ENCODE assay signal across 12 cellular contexts in the genomic region with DNA sequence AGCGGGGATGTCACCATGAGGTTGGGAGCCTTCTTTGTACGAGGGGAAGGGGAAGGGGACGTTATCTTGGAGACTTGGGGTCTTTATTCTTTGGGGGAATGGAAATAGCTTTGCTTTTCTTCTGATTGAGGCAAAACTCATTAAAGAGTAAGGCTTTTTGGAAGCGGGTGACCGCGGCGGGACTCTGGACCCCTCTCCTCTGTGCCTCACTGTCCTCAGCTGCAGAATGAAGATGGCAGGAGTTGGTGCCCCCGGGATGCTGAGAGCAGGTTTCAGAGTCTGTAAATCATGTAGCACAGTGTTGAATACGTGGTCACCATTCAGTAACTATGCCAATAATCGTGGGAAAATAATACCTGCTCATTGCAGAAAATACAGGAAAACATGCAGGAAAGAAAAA. TPM values are rescaled to one million over a fixed set of nuclear protein-coding genes. Genes with fewer than 3 reads are reported as not detected.
DNase-seq lines count a peak whose midpoint lies in the region; ATAC-seq and TF ChIP-seq lines count a peak whose summit lies in the region.
"Had no signal": no experiment of that assay in that cellular context is flagged by ENCODE, and none has a peak within 500 bp of the region (broad histone marks: within the 10 kb centered on the region; RNA-seq: fewer than 3 reads in every experiment).

No MANE protein-coding gene starts in this region.

- CTCF ChIA-PET in PC-9 (lab: Charles Lee): interaction anchor here (0.7 kb wide), 1 partner anchor 106 kb away, joined by 4 read pairs; no protein-coding TSS in a partner anchor

- H3K9me2 ChIP-seq in DOHH2 (replicated peaks; ENCODE audit: control insufficient read depth, low read length) (no peaks in the 10 kb centered on the region), PC-9 (ENCODE audit: insufficient read depth) (no peaks in the 10 kb centered on the region)

- H3K4me1 ChIP-seq in DOHH2 (ENCODE audit: control insufficient read depth, low read length) (peaks cover 46% of the 10 kb centered on the region), PC-9 (replicated peaks; ENCODE audit: insufficient read depth) (0 out of 2 replicates have a peak, but pooled peaks cover 5% of the 10 kb centered on the region)

- TF ChIP-seq CTCF in DOHH2 (IDR thresholded peaks at IDR 0.05; ENCODE audit: low read depth, low read length, poor library complexity, severe bottlenecking) (no peak), PC-9 (conservative IDR thresholded peaks at IDR 0.05) (no peak), fibroblast of mammary gland (conservative IDR thresholded peaks at IDR 0.05; ENCODE audit: control insufficient read depth, insufficient read depth, low read depth, low read length) (no peak)

- TSS peak; percentile 59 for BruUV-seq in PC-9 (replicated peaks; lab: Mats Ljungman, UMichigan)

- H3K4me2 ChIP-seq in DOHH2 (ENCODE audit: low read length): peak overlapping the region; percentile 62
- H3K4me2 ChIP-seq in PC-9: peak overlapping the region; percentile 71

- H3K9me3 ChIP-seq in DOHH2 (ENCODE audit: control insufficient read depth, insufficient read depth, low read length) (no peaks in the 10 kb centered on the region), PC-9 (ENCODE audit: insufficient read depth, low read depth) (no peaks in the 10 kb centered on the region)

- peak overlapping the region; percentile 73 for H2AFZ ChIP-seq in PC-9

- intact Hi-C loops in PC-9 (cut with micrococcal nuclease; ENCODE audit: unreplicated experiment): loop anchor here (5.0 kb wide), 1 partner anchor 65 kb away; no protein-coding TSS in a partner anchor

- peaks cover 43% of the 10 kb centered on the region for H3K27me3 ChIP-seq in DOHH2 (ENCODE audit: control insufficient read depth, low read length)
- H3K27me3 ChIP-seq in PC-9 (ENCODE audit: insufficient read depth, low read depth): no peaks in the 10 kb centered on the region

- H3K36me3 ChIP-seq in DOHH2 (ENCODE audit: control insufficient read depth, low read length) (no peaks in the 10 kb centered on the region), PC-9 (ENCODE audit: low read depth) (no peaks in the 10 kb centered on the region)

- H4K20me1 ChIP-seq in DOHH2 (ENCODE audit: control insufficient read depth, insufficient read depth, low read depth, low read length) (no peaks in the 10 kb centered on the region), PC-9 (ENCODE audit: insufficient read depth) (no peaks in the 10 kb centered on the region)

- no peak for DNase-seq in PC-9
- DNase-seq in fibroblast of mammary gland (ENCODE audit: low read depth): no peak
- no peak for DNase-seq in skeletal muscle cell (ENCODE audit: low read depth)
- DNase-seq in NCI-H2081 treated with DMSO at 0.1 percent for 48 hours (lab: John Stamatoyannopoulos, UW): no peak
- DNase-seq in NCI-H146 (lab: John Stamatoyannopoulos, UW): no peak
- DNase-seq in HUDEP-2 (lab: John Stamatoyannopoulos, UW; ENCODE audit: unreplicated experiment in 76 of 76): no peak

- H3K4me3 ChIP-seq in DOHH2 (ENCODE audit: low read length): 0 out of 2 replicates have a peak overlapping the region, but pooled peaks have one; percentile 52
- peak overlapping the region; percentile 50; the same call in 1 of the 2 replicates for H3K4me3 ChIP-seq in PC-9
- H3K4me3 ChIP-seq in fibroblast of mammary gland (ENCODE audit: control insufficient read depth, low read depth, low read length): peak overlapping the region; percentile 37
- H3K4me3 ChIP-seq in skeletal muscle cell (ENCODE audit: low read depth, low read length): peak overlapping the region; percentile 42

- peaks cover 6% of the 10 kb centered on the region; the same call in 1 of the 2 replicates for H3F3A ChIP-seq in DOHH2 (ENCODE audit: control insufficient read depth, insufficient read depth)
- no peaks in the 10 kb centered on the region for H3F3A ChIP-seq in PC-9 (ENCODE audit: insufficient read depth, low read depth)

- POLR2A ChIA-PET in PC-9 (lab: Charles Lee; ENCODE audit: unreplicated experiment): interaction anchor here (0.6 kb wide), 1 partner anchor 941 kb away, joined by 3 read pairs; no protein-coding TSS in a partner anchor

- H3K79me2 ChIP-seq in DOHH2 (ENCODE audit: control insufficient read depth, low read length) (no peaks in the 10 kb centered on the region), PC-9 (ENCODE audit: low read depth) (no peaks in the 10 kb centered on the region)

- H3K27ac ChIP-seq in DOHH2 (ENCODE audit: low read depth, low read length) (no peak overlapping the region), PC-9 (no peak overlapping the region)
- H3K27ac ChIP-seq: epithelial cell of prostate had no signal

- no peak for ATAC-seq in HG03135 (IDR thresholded peaks at IDR 0.05; ENCODE audit: unreplicated experiment)

RNA-seq across cellular contexts. Expression of gene HTT-AS, which starts 32.1 kb away (rescaled TPM):
- total RNA-seq in PC-9 (2021): not detected in 2 replicates
- total RNA-seq: NCI-H460, posterior vena cava, ureter had no signal

RNA-seq across cellular contexts. Expression of gene HTT, which starts 32.3 kb away (rescaled TPM):
- total RNA-seq in PC-9 (2021): 69.0 and 81.7 TPM in 2 replicates
